22 cellular contexts compared by ENCODE assay signal in genomic region chr2:160275646-160276045, GRCh38.
DNase-seq lines count a peak whose midpoint lies in the region; ATAC-seq and TF ChIP-seq lines count a peak whose summit lies in the region.
"Had no signal": no experiment of that assay in that cellular context is flagged by ENCODE, and none has a peak within 500 bp of the region (broad histone marks: within the 10 kb centered on the region; RNA-seq: fewer than 3 reads in every experiment).

No MANE protein-coding gene starts in this region.

- CTCF ChIA-PET in CD4-positive, alpha-beta memory T cell (lab: Charles Lee; ENCODE audit: partially characterized antibody), result no interaction called here

- peaks cover 35% of the 10 kb centered on the region for H3K36me3 ChIP-seq in CD4-positive, alpha-beta memory T cell (ENCODE audit: insufficient read depth, low read length)

- peaks cover 14% of the 10 kb centered on the region for H3K4me1 ChIP-seq in CD4-positive, alpha-beta memory T cell (ENCODE audit: insufficient read depth, low read length)

- H3K27ac Mint-ChIP-seq in CD4-positive, alpha-beta memory T cell, result peak overlapping the region in 4 of 7 donors; percentile 10 to 49 (median 26)
- H3K27ac Mint-ChIP-seq in HFFc6 (0 out of 2 replicates have a peak overlapping the region, but pooled peaks have one; percentile 11), osteocyte (ENCODE audit: unreplicated experiment) (peak overlapping the region; percentile 68)

- peaks cover 12 to 25% (median 16%) of the 10 kb centered on the region in 4 donors for H3K4me1 Mint-ChIP-seq in CD4-positive, alpha-beta memory T cell
- peaks cover 54% of the 10 kb centered on the region for H3K4me1 Mint-ChIP-seq in HFFc6 (ENCODE audit: low read depth)
- H3K4me1 Mint-ChIP-seq in osteocyte (ENCODE audit: unreplicated experiment), result peaks cover 31% of the 10 kb centered on the region

- TF ChIP-seq CTCF in HFFc6 (IDR thresholded peaks at IDR 0.05) (no peak), osteocyte (IDR thresholded peaks at IDR 0.05) (no peak)

- no peak overlapping the region for H3K27ac ChIP-seq in CD4-positive, alpha-beta memory T cell (ENCODE audit: low read depth, low read length)
- H3K27ac ChIP-seq: esophagus squamous epithelium had no signal

- H3K9me3 ChIP-seq in CD4-positive, alpha-beta memory T cell (ENCODE audit: control insufficient read depth in 1 of 2, low read length in 2 of 2), result no peaks in the 10 kb centered on the region
- H3K9me3 ChIP-seq: esophagus squamous epithelium, gastroesophageal sphincter had no signal

- POLR2A ChIA-PET in CD4-positive, alpha-beta memory T cell (lab: Charles Lee; ENCODE audit: partially characterized antibody), result no interaction called here

- peaks cover 43 to 83% of the 10 kb centered on the region in 2 donors for H3K36me3 Mint-ChIP-seq in CD4-positive, alpha-beta memory T cell
- H3K36me3 Mint-ChIP-seq in HFFc6 (ENCODE audit: low read depth) (peaks cover 82% of the 10 kb centered on the region), osteocyte (ENCODE audit: unreplicated experiment) (peaks cover 81% of the 10 kb centered on the region)

- ATAC-seq in left colon (peak; percentile 90), HG03442 (IDR thresholded peaks at IDR 0.05; ENCODE audit: unreplicated experiment) (no peak)
- ATAC-seq: activated CD4-positive, CD25-positive, alpha-beta regulatory T cell treated with anti-CD3 and anti-CD28 coated beads, Interleukin-2, amount 50 U/mL, for 24 hours; gastroesophageal sphincter; left cardiac atrium; sciatic nerve had no signal

- H3K4me3 Mint-ChIP-seq in CD4-positive, alpha-beta memory T cell, result no peak overlapping the region
- H3K4me3 Mint-ChIP-seq in HFFc6, result no peak overlapping the region
- no peak overlapping the region for H3K4me3 Mint-ChIP-seq in osteocyte (ENCODE audit: unreplicated experiment)
- H3K4me3 Mint-ChIP-seq: CD4-positive, alpha-beta T cell had no signal

- peaks cover 0 to 1% (median 0%) of the 10 kb centered on the region in 8 donors for H3K9me3 Mint-ChIP-seq in CD4-positive, alpha-beta memory T cell
- H3K9me3 Mint-ChIP-seq in HFFc6, result no peaks in the 10 kb centered on the region
- no peaks in the 10 kb centered on the region for H3K9me3 Mint-ChIP-seq in osteocyte (ENCODE audit: unreplicated experiment)
- H3K9me3 Mint-ChIP-seq: CD4-positive, alpha-beta T cell had no signal

- H3K27me3 Mint-ChIP-seq in CD4-positive, alpha-beta memory T cell, result no peaks in the 10 kb centered on the region
- no peaks in the 10 kb centered on the region; the same call in 1 of the 2 replicates for H3K27me3 Mint-ChIP-seq in HFFc6 (ENCODE audit: insufficient read depth)
- H3K27me3 Mint-ChIP-seq in osteocyte (ENCODE audit: unreplicated experiment), result no peaks in the 10 kb centered on the region
- H3K27me3 Mint-ChIP-seq: CD4-positive, alpha-beta T cell had no signal

- intact Hi-C loops in CD4-positive, alpha-beta memory T cell (cut with micrococcal nuclease), result no loop called here
- intact Hi-C loops in left colon (cut with DNase I, micrococcal nuclease), result no loop called here

- no peak overlapping the region for H3K4me3 ChIP-seq in CD4-positive, alpha-beta memory T cell (ENCODE audit: low read length in 2 of 2)
- H3K4me3 ChIP-seq: esophagus squamous epithelium, gastroesophageal sphincter had no signal

- DNase-seq in CD4-positive, alpha-beta memory T cell, result no peak
- DNase-seq in HFFc6, result no peak
- no peak for DNase-seq in left colon
- no peak for DNase-seq in osteocyte (ENCODE audit: extremely low spot score, unreplicated experiment)
- no peak for DNase-seq in RPMI8226
- DNase-seq in activated CD4-positive, CD25-positive, alpha-beta regulatory T cell treated with anti-CD3 and anti-CD28 coated beads, Interleukin-2, amount 50 U/mL, for 72 hours, result no peak
- no peak for DNase-seq in hippocampal formation (lab: John Stamatoyannopoulos, UW)
- DNase-seq: activated CD8-positive, alpha-beta memory T cell treated with anti-CD3 and anti-CD28 coated beads for 24 hours; activated naive CD4-positive, alpha-beta T cell treated with anti-CD3 and anti-CD28 coated beads, Interleukin-2, amount 50 U/mL, for 16 hours; activated T-cell treated with anti-CD3 and anti-CD28 coated beads, Interleukin-2, amount 50 U/mL, for 48 hours; CD4-positive, alpha-beta T cell; effector memory CD4-positive, alpha-beta T cell; esophagus squamous epithelium; left cardiac atrium; MM.1S; NCI-H1436 treated with DMSO at 0.1 percent for 48 hours; NCI-H524 treated with DMSO at 0.1 percent for 48 hours; T-helper 9 cell had no signal

- no peaks in the 10 kb centered on the region for H3K27me3 ChIP-seq in CD4-positive, alpha-beta memory T cell (ENCODE audit: insufficient read depth, low read length)
- H3K27me3 ChIP-seq: esophagus squamous epithelium, gastroesophageal sphincter had no signal

Comparison
In these comparisons a context has a peak if more than half of its experiments do, and no peak if none do; other contexts are left out.
1. H3K27ac Mint-ChIP-seq: peak in every context shown above with its lines; median percentile 68 in osteocyte; 26 in CD4-positive, alpha-beta memory T cell; 11 in HFFc6.